ENCODE assay signal across 21 cellular contexts in the genomic region with DNA sequence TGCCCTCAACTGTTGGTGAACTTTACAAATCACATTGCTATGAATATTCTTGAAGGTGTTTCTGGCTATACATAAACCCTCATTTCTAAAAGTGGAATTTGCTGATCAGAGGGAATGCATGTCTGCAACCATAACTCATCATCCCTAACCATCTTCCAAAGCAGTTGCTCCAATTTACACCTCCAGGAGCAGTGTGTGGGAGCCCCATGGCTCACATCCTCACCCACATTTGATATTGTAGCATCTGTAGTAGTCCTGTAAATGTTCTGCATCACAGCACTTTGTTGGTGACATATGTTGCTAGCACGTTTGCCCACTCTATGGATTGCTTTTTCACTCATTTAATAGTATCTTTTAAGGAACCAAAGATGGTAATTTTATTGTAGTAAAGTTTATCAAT.
A peak's percentile ranks its signal among the peaks of the same experiment; 100 is the strongest.
DNase-seq lines count a peak whose midpoint lies in the region.
"Had no signal": no experiment of that assay in that cellular context is flagged by ENCODE, and none has a peak within 500 bp of the region (broad histone marks: within the 10 kb centered on the region; RNA-seq: fewer than 3 reads in every experiment).

No MANE protein-coding gene starts in this region.

- DNase-seq in Ammon's horn (ENCODE audit: low spot score) (peak; percentile 57), inferior parietal cortex (ENCODE audit: extremely low spot score) (peak; percentile 34), putamen (ENCODE audit: low spot score) (peak; percentile 7), globus pallidus (ENCODE audit: low spot score) (no peak), MV-4-11 (lab: John Stamatoyannopoulos, UW) (no peak), A172 (ENCODE audit: low spot score) (no peak)
- DNase-seq: 8988T; AML-193; BE2C; C1 segment of cervical spinal cord; CD4-positive, alpha-beta memory T cell; CD4-positive, CD25-positive, alpha-beta regulatory T cell; CD8-positive, alpha-beta memory T cell; COR-L47; DMS 273 treated with DMSO at 0.1 percent for 48 hours; DMS153; DMS53; DMS79; DND-41; EL; GDM1 had no signal

Comparison
In these comparisons a context has a peak if more than half of its experiments do, and no peak if none do; other contexts are left out.
1. DNase-seq: peak in Ammon's horn (single experiment), inferior parietal cortex (single experiment) and putamen (single experiment); none in globus pallidus (single experiment), MV-4-11 (single experiment) and A172 (single experiment).